ENCODE assay signal across 24 cellular contexts in the genomic region with DNA sequence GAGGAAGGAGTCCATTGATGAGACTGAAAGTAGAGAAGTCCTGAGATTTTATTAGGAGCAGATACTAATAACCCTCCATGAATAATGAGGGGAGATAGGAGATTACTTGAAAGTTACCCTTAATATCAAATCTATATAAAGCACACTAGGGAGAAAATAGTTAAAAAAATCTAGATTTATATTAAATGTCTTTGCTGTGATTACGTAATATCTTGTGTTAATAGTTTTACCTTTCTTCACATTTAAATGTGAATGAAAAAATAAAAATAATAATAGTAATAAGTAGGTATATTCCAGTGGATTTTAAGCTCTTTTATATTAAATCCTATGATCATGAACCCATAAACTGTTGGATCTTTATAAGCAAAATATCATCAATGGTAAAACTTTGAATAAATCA.
"Had no signal": no experiment of that assay in that cellular context is flagged by ENCODE, and none has a peak within 500 bp of the region (broad histone marks: within the 10 kb centered on the region; RNA-seq: fewer than 3 reads in every experiment).

No MANE protein-coding gene starts in this region.

- H3K27ac ChIP-seq: colonic mucosa, epithelial cell of prostate, esophagus muscularis mucosa, foreskin keratinocyte, gastrocnemius medialis, heart right ventricle, left lung, lower lobe of right lung had no signal

- DNase-seq: colonic mucosa; cortex of kidney; effector CD8-positive, alpha-beta T cell; effector memory CD8-positive, alpha-beta T cell; endodermal cell; erythroblast; foreskin keratinocyte; gastrocnemius medialis; glutamatergic neuron; head of caudate nucleus; heart right ventricle; hippocampal formation; left cardiac atrium; left lung; left ventricle myocardium superior; lower lobe of right lung; mesenchymal stem cell; mucosa of descending colon; naive B cell had no signal

- ATAC-seq: effector memory CD8-positive, alpha-beta T cell; foreskin keratinocyte; gastrocnemius medialis; heart right ventricle; left cardiac atrium; left lung; left ventricle myocardium superior; lower lobe of right lung; mucosa of descending colon had no signal

- H3K4me1 ChIP-seq: colonic mucosa, esophagus muscularis mucosa, foreskin keratinocyte, gastrocnemius medialis, heart right ventricle, left lung, lower lobe of right lung had no signal

- H3K27me3 ChIP-seq: colonic mucosa, esophagus muscularis mucosa, foreskin keratinocyte, gastrocnemius medialis, heart right ventricle, left lung had no signal

- H3K36me3 ChIP-seq: colonic mucosa, esophagus muscularis mucosa, gastrocnemius medialis, heart right ventricle, left lung, lower lobe of right lung had no signal

- H3K4me3 ChIP-seq: colonic mucosa, esophagus muscularis mucosa, gastrocnemius medialis, heart right ventricle, left lung, lower lobe of right lung, mucosa of descending colon had no signal

- H3K9me3 ChIP-seq: colonic mucosa, esophagus muscularis mucosa, gastrocnemius medialis, heart right ventricle, left lung, lower lobe of right lung, mucosa of descending colon had no signal

- FAIRE-seq: endometrium, islet of Langerhans, keratinocyte had no signal
